ENCODE assay signal across 2 cellular contexts in the genomic region with DNA sequence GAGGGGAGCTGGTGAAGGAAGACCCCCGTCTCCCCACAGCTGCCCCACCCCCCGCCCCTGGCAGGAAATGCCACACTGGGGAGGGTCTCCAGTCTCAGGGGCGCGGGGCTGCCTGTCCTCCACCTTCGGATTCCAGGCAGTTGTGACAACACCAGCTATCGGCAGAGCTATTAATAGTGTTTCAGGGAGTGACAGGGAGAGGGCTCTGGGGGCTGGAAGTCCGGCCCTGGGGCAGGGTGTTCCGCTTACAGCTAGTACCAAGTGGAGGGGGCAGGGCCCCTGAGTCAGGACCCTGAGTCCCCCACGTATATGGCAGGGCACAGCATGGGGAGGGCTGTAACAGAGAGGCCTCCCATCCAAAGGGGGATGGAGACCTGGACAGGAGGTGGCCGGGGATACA.
TF ChIP-seq lines count a peak whose summit lies in the region.

No MANE protein-coding gene starts in this region.

TF ChIP-seq in HCT116, 20 proteins besides CTCF, POLR2A, EP300 and RAD21:
- TF ChIP-seq YY1 (IDR thresholded peaks at IDR 0.05; ENCODE audit: extremely low read depth, insufficient replicate concordance, low read depth, low read length) (no peak), CEBPB (IDR thresholded peaks at IDR 0.05; ENCODE audit: low read depth) (no peak), JUND (IDR thresholded peaks at IDR 0.05) (no peak), ELF1 (IDR thresholded peaks at IDR 0.05; ENCODE audit: borderline replicate concordance, low read depth) (no peak), ZFX (IDR thresholded peaks at IDR 0.05) (no peak), ATF3 (IDR thresholded peaks at IDR 0.05) (no peak), TCF7L2 (IDR thresholded peaks at IDR 0.05; ENCODE audit: borderline replicate concordance, extremely low read depth, insufficient read depth, insufficient read length) (no peak), REST (IDR thresholded peaks at IDR 0.05; ENCODE audit: low read depth) (no peak), SIN3A (IDR thresholded peaks at IDR 0.05; ENCODE audit: low read depth) (no peak), POLR2AphosphoS5 (IDR thresholded peaks at IDR 0.05; ENCODE audit: low read depth, low read length) (no peak), SRF (IDR thresholded peaks at IDR 0.05; ENCODE audit: low read depth) (no peak), FOSL1 (IDR thresholded peaks at IDR 0.05; ENCODE audit: low read depth) (no peak)
- TF ChIP-seq, protein P1, sequence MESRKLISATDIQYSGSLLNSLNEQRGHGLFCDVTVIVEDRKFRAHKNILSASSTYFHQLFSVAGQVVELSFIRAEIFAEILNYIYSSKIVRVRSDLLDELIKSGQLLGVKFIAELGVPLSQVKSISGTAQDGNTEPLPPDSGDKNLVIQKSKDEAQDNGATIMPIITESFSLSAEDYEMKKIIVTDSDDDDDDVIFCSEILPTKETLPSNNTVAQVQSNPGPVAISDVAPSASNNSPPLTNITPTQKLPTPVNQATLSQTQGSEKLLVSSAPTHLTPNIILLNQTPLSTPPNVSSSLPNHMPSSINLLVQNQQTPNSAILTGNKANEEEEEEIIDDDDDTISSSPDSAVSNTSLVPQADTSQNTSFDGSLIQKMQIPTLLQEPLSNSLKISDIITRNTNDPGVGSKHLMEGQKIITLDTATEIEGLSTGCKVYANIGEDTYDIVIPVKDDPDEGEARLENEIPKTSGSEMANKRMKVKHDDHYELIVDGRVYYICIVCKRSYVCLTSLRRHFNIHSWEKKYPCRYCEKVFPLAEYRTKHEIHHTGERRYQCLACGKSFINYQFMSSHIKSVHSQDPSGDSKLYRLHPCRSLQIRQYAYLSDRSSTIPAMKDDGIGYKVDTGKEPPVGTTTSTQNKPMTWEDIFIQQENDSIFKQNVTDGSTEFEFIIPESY (IDR thresholded peaks at IDR 0.05; ENCODE audit: extremely low read depth, insufficient replicate concordance, low read length) = no peak
TF ChIP-seq in HCT116: peak in this region for 0.

TF ChIP-seq in endothelial cell of umbilical vein, 7 proteins besides CTCF, POLR2A, EP300 and RAD21:
- TF ChIP-seq EZH2 (IDR thresholded peaks at IDR 0.05; ENCODE audit: borderline replicate concordance, low read depth, low read length, severe bottlenecking) (no peak), FOS (IDR thresholded peaks at IDR 0.05; ENCODE audit: borderline replicate concordance, insufficient read depth, low read length) (no peak), MAX (IDR thresholded peaks at IDR 0.05; ENCODE audit: insufficient read depth, insufficient read length) (no peak), JUN (IDR thresholded peaks at IDR 0.05; ENCODE audit: borderline replicate concordance, insufficient read depth, insufficient read length, low read depth) (no peak), GATA2 (IDR thresholded peaks at IDR 0.05; ENCODE audit: insufficient read depth, insufficient read length, low read depth, low read length) (no peak), MYC (IDR thresholded peaks at IDR 0.05; ENCODE audit: low read depth, low read length) (no peak)
TF ChIP-seq in endothelial cell of umbilical vein: peak in this region for 0.
